Comparison of ENCODE assay signal across 10 cellular contexts in the genomic region with DNA sequence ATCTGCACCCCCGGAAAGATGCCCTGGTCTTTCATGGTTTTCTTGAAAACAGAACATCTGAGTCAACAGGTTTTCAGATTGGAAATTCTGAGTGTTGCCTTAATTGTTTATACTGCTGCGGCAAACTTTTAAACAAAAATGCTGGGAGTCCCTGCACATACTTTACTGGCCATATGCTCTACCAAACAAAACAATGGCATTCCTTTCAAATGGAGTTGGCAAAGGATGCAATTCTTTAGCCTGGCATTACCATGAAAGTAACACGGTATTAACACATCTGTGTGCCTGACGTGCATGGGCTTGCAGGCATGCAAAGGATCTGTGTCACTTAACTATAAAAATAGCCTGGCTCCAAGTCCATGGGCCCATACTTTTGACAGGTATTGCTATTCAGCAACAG.
DNase-seq lines count a peak whose midpoint lies in the region; ATAC-seq and TF ChIP-seq lines count a peak whose summit lies in the region.
"Had no signal": no experiment of that assay in that cellular context is flagged by ENCODE, and none has a peak within 500 bp of the region (broad histone marks: within the 10 kb centered on the region; RNA-seq: fewer than 3 reads in every experiment).

No MANE protein-coding gene starts in this region.

- H3K27me3 ChIP-seq in muscle layer of duodenum (ENCODE audit: low read depth, low read length): no peaks in the 10 kb centered on the region
- H3K27me3 ChIP-seq: colonic mucosa had no signal

- peaks cover 0 to 17% of the 10 kb centered on the region in 2 donors for H3K4me1 ChIP-seq in muscle layer of duodenum (ENCODE audit: control insufficient read depth in 1 of 2, insufficient read depth in 2 of 2, low read length in 2 of 2)
- H3K4me1 ChIP-seq: colonic mucosa had no signal

- POLR2A ChIA-PET in AG04449 (lab: Yijun Ruan, JAX): interaction anchor here (1.1 to 1.7 kb wide), 3 partner anchors 11 to 232 kb away, joined by 3 to 8 read pairs (median 4); no protein-coding TSS in a partner anchor

- no peak for TF ChIP-seq CTCF in AG04449 (IDR thresholded peaks at IDR 0.05; ENCODE audit: insufficient read depth, low read length, missing control alignments)

- ATAC-seq in HG03521 (IDR thresholded peaks at IDR 0.05; ENCODE audit: unreplicated experiment): no peak
- ATAC-seq: left colon had no signal

- peak overlapping the region; percentile 91 for H3K4me3 ChIP-seq in AG04449 (ENCODE audit: low read depth, low read length)
- H3K4me3 ChIP-seq in muscle layer of duodenum (ENCODE audit: low read depth in 1 of 2, low read length in 2 of 2): peak overlapping the region; percentile 60 to 68
- H3K4me3 ChIP-seq: colonic mucosa had no signal

- H3K27ac ChIP-seq in epithelial cell of prostate (peak overlapping the region; percentile 80), muscle layer of duodenum (ENCODE audit: low read length) (peak overlapping the region; percentile 83)
- H3K27ac ChIP-seq: colonic mucosa had no signal

- peaks cover 0 to 4% of the 10 kb centered on the region in 2 donors for H3K36me3 ChIP-seq in muscle layer of duodenum (ENCODE audit: control insufficient read depth in 1 of 2, insufficient read depth in 2 of 2, low read length in 2 of 2)
- H3K36me3 ChIP-seq: colonic mucosa had no signal

- H3K9me3 ChIP-seq in muscle layer of duodenum (ENCODE audit: control insufficient read depth in 1 of 2, low read length in 2 of 2): no peaks in the 10 kb centered on the region
- H3K9me3 ChIP-seq: colonic mucosa had no signal

- CTCF ChIA-PET in AG04449 (lab: Yijun Ruan, JAX): interaction anchor here (1.1 to 2.1 kb wide), 2 partner anchors 935 to 1466 kb away, joined by 3 to 5 read pairs; no protein-coding TSS in a partner anchor

- DNase-seq in AG04449 (ENCODE audit: low read depth, low spot score) (no peak), NCI-H1694 (lab: John Stamatoyannopoulos, UW) (peak; percentile 48), epithelial cell of prostate (ENCODE audit: low read depth, low spot score) (peak; percentile 63), DMS114 treated with DMSO at 0.1 percent for 48 hours (lab: John Stamatoyannopoulos, UW; ENCODE audit: unreplicated experiment) (no peak), putamen (ENCODE audit: low spot score) (no peak), cerebellar cortex (ENCODE audit: low spot score) (no peak)
- DNase-seq: colonic mucosa, left colon had no signal

Comparison
In these comparisons a context has a peak if more than half of its experiments do, and no peak if none do; other contexts are left out.
1. DNase-seq: peak in NCI-H1694 (single experiment) and epithelial cell of prostate (single experiment); none in AG04449 (single experiment), DMS114 treated with DMSO at 0.1 percent for 48 hours (single experiment), putamen (single experiment) and cerebellar cortex (single experiment).